In the genomic region with DNA sequence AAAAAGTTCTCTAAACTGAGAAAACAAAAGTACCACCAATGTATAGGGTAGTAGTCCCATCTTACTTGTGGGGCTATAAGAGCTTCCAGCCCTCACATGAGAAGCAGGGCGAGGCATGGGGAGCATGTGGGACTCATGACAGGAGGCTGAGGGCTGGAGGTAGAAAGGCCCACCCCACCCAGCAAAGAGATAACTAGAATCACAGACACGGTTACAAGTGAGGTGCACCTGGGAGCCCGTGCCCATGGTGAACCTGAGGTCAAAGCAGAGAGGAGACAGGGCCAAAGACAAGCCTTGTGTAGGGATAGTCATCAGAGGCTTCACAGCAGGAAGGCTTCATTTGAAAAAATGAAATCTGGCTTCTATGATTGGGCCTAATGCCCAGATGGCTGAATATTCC, we compare ENCODE assay signal across 1 cellular context.
TF ChIP-seq lines count a peak whose summit lies in the region.

No MANE protein-coding gene starts in this region.

TF ChIP-seq in IMR-90, 13 proteins besides CTCF, POLR2A, EP300 and RAD21 (continued from another document):
- TF ChIP-seq CHD1 (IDR thresholded peaks at IDR 0.05; ENCODE audit: low read depth, low read length) = no peak
- TF ChIP-seq, protein P1, sequence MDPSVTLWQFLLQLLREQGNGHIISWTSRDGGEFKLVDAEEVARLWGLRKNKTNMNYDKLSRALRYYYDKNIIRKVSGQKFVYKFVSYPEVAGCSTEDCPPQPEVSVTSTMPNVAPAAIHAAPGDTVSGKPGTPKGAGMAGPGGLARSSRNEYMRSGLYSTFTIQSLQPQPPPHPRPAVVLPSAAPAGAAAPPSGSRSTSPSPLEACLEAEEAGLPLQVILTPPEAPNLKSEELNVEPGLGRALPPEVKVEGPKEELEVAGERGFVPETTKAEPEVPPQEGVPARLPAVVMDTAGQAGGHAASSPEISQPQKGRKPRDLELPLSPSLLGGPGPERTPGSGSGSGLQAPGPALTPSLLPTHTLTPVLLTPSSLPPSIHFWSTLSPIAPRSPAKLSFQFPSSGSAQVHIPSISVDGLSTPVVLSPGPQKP (IDR thresholded peaks at IDR 0.05; ENCODE audit: borderline replicate concordance, low read depth, low read length) = no peak
- no peak for TF ChIP-seq SMC3 (IDR thresholded peaks at IDR 0.05; ENCODE audit: low read depth, low read length)
- no peak for TF ChIP-seq MXI1 (IDR thresholded peaks at IDR 0.05; ENCODE audit: borderline replicate concordance, low read depth, low read length)
TF ChIP-seq in IMR-90: peak in this region for 0.
